In the genomic region with DNA sequence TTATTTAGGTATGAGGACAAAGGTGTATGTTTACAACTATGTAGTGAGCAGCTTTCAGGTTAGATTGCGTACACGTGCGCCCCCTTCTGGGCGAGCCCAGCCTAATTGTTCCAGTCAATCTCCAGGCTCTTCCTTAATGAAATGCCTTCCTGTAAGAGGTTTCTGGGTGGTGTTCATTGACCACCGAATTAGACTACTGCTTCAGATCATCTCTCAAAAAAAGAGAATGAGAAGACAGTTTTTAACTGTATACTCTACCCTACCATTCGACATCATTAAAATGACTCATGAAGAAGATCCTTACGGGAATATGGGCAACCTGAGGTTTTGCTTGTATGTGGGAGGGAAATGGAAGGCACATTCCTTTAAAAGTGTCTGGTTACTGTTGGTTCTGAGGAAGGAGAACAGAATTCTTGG, we compare ENCODE assay signal across 8 cellular contexts. TPM values are rescaled to one million over a fixed set of nuclear protein-coding genes. Genes with fewer than 3 reads are reported as not detected.
DNase-seq lines count a peak whose midpoint lies in the region; ATAC-seq, FAIRE-seq and TF ChIP-seq lines count a peak whose summit lies in the region.

No MANE protein-coding gene starts in this region.

- no peak overlapping the region for H3K4me2 ChIP-seq in HepG2 (ENCODE audit: low read depth, low read length)

- H2AFZ ChIP-seq in HepG2 (ENCODE audit: low read length): no peak overlapping the region

- no peak overlapping the region for H3K9ac ChIP-seq in HepG2 (ENCODE audit: insufficient read depth, low read depth, low read length)

- H3K79me2 ChIP-seq in HepG2 (ENCODE audit: insufficient read depth, low read length): no peaks in the 10 kb centered on the region

- POLR2A ChIA-PET in HepG2 (lab: Yijun Ruan, JAX): no interaction called here

- no peak for TF ChIP-seq POLR2A in HepG2 (IDR thresholded peaks at IDR 0.05; ENCODE audit: insufficient read depth in 1 of 2, low read depth in 2 of 2, low read length in 2 of 2)

- in situ Hi-C loops in G401 (cut with HindIII; ENCODE audit: low sequenced_read_pairs): no loop called here
- in situ Hi-C loops in HepG2 (cut with HindIII; ENCODE audit: extremely low pct_ligation_motif_present, low pct_unique_long_range_greater_than_20kb): loop anchor here (10.0 kb wide), 1 partner anchor 124 kb away; no protein-coding TSS in a partner anchor

- no TSS peak for BruUV-seq in HepG2 (replicated peaks; lab: Mats Ljungman, UMichigan)

- ATAC-seq in GM21390 (IDR thresholded peaks at IDR 0.05; ENCODE audit: unreplicated experiment): peak; percentile 79
- peak; percentile 63; the same call in 2 of the 3 replicates for ATAC-seq in RWPE2 (ENCODE audit: low read depth)
- peak; percentile 82 for ATAC-seq in HepG2

- no peaks in the 10 kb centered on the region for H4K20me1 ChIP-seq in HepG2 (ENCODE audit: insufficient read depth, low read length)

- H3K27me3 ChIP-seq in RWPE2 (ENCODE audit: insufficient read depth, poor library complexity, severe bottlenecking) (no peaks in the 10 kb centered on the region), HepG2 (ENCODE audit: control insufficient read depth in 1 of 2, insufficient read depth in 2 of 2, low read length in 2 of 2) (no peaks in the 10 kb centered on the region)

- H3K9me3 ChIP-seq in RWPE2 (ENCODE audit: severe bottlenecking): no peaks in the 10 kb centered on the region
- H3K9me3 ChIP-seq in HepG2 (ENCODE audit: low read length): no peaks in the 10 kb centered on the region

- H3K4me3 ChIP-seq in RWPE2 (ENCODE audit: severe bottlenecking) (no peak overlapping the region), cardiac fibroblast (replicated peaks in 1 of 2; ENCODE audit: low read depth in 2 of 2, low read length in 2 of 2) (peak overlapping the region in 1 of 2 donors; percentile 22), HepG2 (replicated peaks in 1 of 3; ENCODE audit: insufficient read depth in 1 of 3, low read depth in 2 of 3, low read length in 3 of 3) (no peak overlapping the region)

- DNase-seq in G401 (ENCODE audit: low spot score) (peak; percentile 44), HT1080 (ENCODE audit: low read depth) (peak; percentile 67), RWPE2 (ENCODE audit: low spot score) (no peak), cardiac fibroblast (ENCODE audit: low read depth in 2 of 2) (peak; percentile 79 to 81), HepG2 (ENCODE audit: low spot score) (peak; percentile 20), HPDE6-E6E7 (ENCODE audit: extremely low spot score) (no peak)
- peak; percentile 26 for DNase-seq in stimulated activated CD8-positive, alpha-beta memory T cell treated with anti-CD3 and anti-CD28 coated beads, Interleukin-4, amount 100 ng/mL, for 24 hours (ENCODE audit: low read depth)

- no peak for TF ChIP-seq EP300 in HepG2 (IDR thresholded peaks at IDR 0.05; ENCODE audit: low read depth in 2 of 2, low read length in 2 of 2)
- no peak for TF ChIP-seq EP300 in HepG2 (CRISPR knock-in tag; IDR thresholded peaks at IDR 0.05; ENCODE audit: borderline replicate concordance)

- H3K36me3 ChIP-seq in RWPE2 (ENCODE audit: low read depth): no peaks in the 10 kb centered on the region
- no peaks in the 10 kb centered on the region for H3K36me3 ChIP-seq in HepG2 (replicated peaks in 1 of 2; ENCODE audit: control insufficient read depth in 1 of 2, insufficient read depth in 2 of 2, low read length in 2 of 2)

- H3K27ac ChIP-seq in RWPE2 (ENCODE audit: poor library complexity, severe bottlenecking) (no peak overlapping the region), HepG2 (ENCODE audit: extremely low read length, insufficient read depth, low read length) (no peak overlapping the region)

- no peaks in the 10 kb centered on the region for H3K4me1 ChIP-seq in RWPE2 (ENCODE audit: insufficient read depth, poor library complexity, severe bottlenecking)
- no peaks in the 10 kb centered on the region for H3K4me1 ChIP-seq in HepG2 (ENCODE audit: insufficient read depth, low read length)

- TF ChIP-seq RAD21 in HepG2 (CRISPR knock-in tag; IDR thresholded peaks at IDR 0.05): no peak

- intact Hi-C loops in HepG2 (cut with micrococcal nuclease; ENCODE audit: unreplicated experiment): loop anchor here (1.0 kb wide), 1 partner anchor 131 kb away; no protein-coding TSS in a partner anchor

- CTCF ChIA-PET in HepG2 (lab: Yijun Ruan, JAX; ENCODE audit: low intra/inter-chr PET ratio, low total read pairs): interaction anchor here (1.4 kb wide), 1 partner anchor 131 kb away, joined by 6 read pairs; no protein-coding TSS in a partner anchor

- WGBS in HepG2 (ENCODE audit: low lambda C conversion rate): 11% methylated on average over 7 of the region's 7 CpGs

- peak; percentile 79 for TF ChIP-seq CTCF in RWPE2 (IDR thresholded peaks at IDR 0.05; ENCODE audit: poor library complexity, severe bottlenecking)
- TF ChIP-seq CTCF in cardiac fibroblast (IDR thresholded peaks at IDR 0.05; ENCODE audit: low read depth, low read length): peak; percentile 73
- peak; percentile 54 for TF ChIP-seq CTCF in HepG2 (CRISPR knock-in tag; IDR thresholded peaks at IDR 0.05)

- no peak for FAIRE-seq in HepG2 (lab: Jason Lieb, UNC)

TF ChIP-seq in HepG2, 621 proteins besides CTCF, POLR2A, EP300 and RAD21:
- TF ChIP-seq ESRRA (CRISPR knock-in tag; IDR thresholded peaks at IDR 0.05; ENCODE audit: low read depth) (no peak), STAG1 (CRISPR knock-in tag; IDR thresholded peaks at IDR 0.05) (peak; percentile 31; the same call in 1 of the 2 replicates)

RNA-seq across cellular contexts. Expression of gene LUM, which starts 2.1 kb away (rescaled TPM):
- not detected in 2 replicates for total RNA-seq in G401 (2014; rRNA removed; shearing (Covaris generic))
- total RNA-seq in HT1080 (2014; rRNA removed; shearing (Covaris generic)): 0.08 TPM in 1 of 2 replicates, not detected in the other
- polyA plus RNA-seq in HT1080 (2015; cell fraction: cytosol; rRNA removed): not detected in 2 replicates
- not detected in 2 replicates for polyA plus RNA-seq in HT1080 (2015; cell fraction: nucleus; rRNA removed)
- total RNA-seq in HepG2 (2016; rRNA removed; fragmentation: Illumina TruSeq; extraction: Trizol): not detected in 2 replicates
- not detected in 2 replicates for total RNA-seq in HepG2 (2016; cell fraction: cytosol; rRNA removed; fragmentation: Illumina TruSeq; extraction: Trizol; ENCODE audit: low read depth)
- total RNA-seq in HepG2 (2016; cell fraction: insoluble cytoplasmic fraction; rRNA removed; fragmentation: Illumina TruSeq; extraction: Trizol): not detected in 2 replicates
- total RNA-seq in HepG2 (2016; cell fraction: membrane; rRNA removed; fragmentation: Illumina TruSeq; extraction: Trizol): not detected in 2 replicates
- total RNA-seq in HepG2 (2016; cell fraction: nucleus; rRNA removed; fragmentation: Illumina TruSeq; extraction: Trizol): not detected in 2 replicates
- not detected in 2 replicates for polyA plus RNA-seq in HepG2 (2011; rRNA removed)
- polyA plus RNA-seq in HepG2 (2011; cell fraction: cytosol; rRNA removed): not detected in 2 replicates
- not detected in 2 replicates for polyA plus RNA-seq in HepG2 (2011; cell fraction: nucleus; rRNA removed)
- polyA plus RNA-seq in HepG2 (2012): not detected in 2 replicates
- not detected in 2 replicates for polyA plus RNA-seq in HepG2 (2016; cell fraction: cytosol; fragmentation: Illumina TruSeq; extraction: Trizol; ENCODE audit: low read depth)
- polyA plus RNA-seq in HepG2 (2016; cell fraction: insoluble cytoplasmic fraction; fragmentation: Illumina TruSeq; extraction: Trizol; ENCODE audit: low read depth): not detected in 2 replicates
- not detected in 2 replicates for polyA plus RNA-seq in HepG2 (2016; cell fraction: membrane; fragmentation: Illumina TruSeq; extraction: Trizol; ENCODE audit: low read depth)
- not detected in 2 replicates for polyA plus RNA-seq in HepG2 (2016; cell fraction: nucleus; fragmentation: Illumina TruSeq; extraction: Trizol; ENCODE audit: insufficient read depth, low read depth)
- not detected in 2 replicates for polyA minus RNA-seq in HepG2 (2011; rRNA and poly(A)+ RNA removed; ENCODE audit: low replicate concordance)
- not detected in 2 replicates for polyA minus RNA-seq in HepG2 (2011; cell fraction: cytosol; rRNA and poly(A)+ RNA removed)
- polyA minus RNA-seq in HepG2 (2011; cell fraction: nucleus; rRNA and poly(A)+ RNA removed): not detected in 2 replicates

RNA-seq across cellular contexts. Expression of gene KERA, which starts 51.3 kb away (rescaled TPM):
- not detected in 2 replicates for total RNA-seq in G401 (2014; rRNA removed; shearing (Covaris generic))
- not detected in 2 replicates for total RNA-seq in HT1080 (2014; rRNA removed; shearing (Covaris generic))
- polyA plus RNA-seq in HT1080 (2015; cell fraction: cytosol; rRNA removed): not detected in 2 replicates
- not detected in 2 replicates for polyA plus RNA-seq in HT1080 (2015; cell fraction: nucleus; rRNA removed)
- total RNA-seq in HepG2 (2016; rRNA removed; fragmentation: Illumina TruSeq; extraction: Trizol): not detected in 2 replicates
- not detected in 2 replicates for total RNA-seq in HepG2 (2016; cell fraction: cytosol; rRNA removed; fragmentation: Illumina TruSeq; extraction: Trizol; ENCODE audit: low read depth)
- not detected in 2 replicates for total RNA-seq in HepG2 (2016; cell fraction: insoluble cytoplasmic fraction; rRNA removed; fragmentation: Illumina TruSeq; extraction: Trizol)
- total RNA-seq in HepG2 (2016; cell fraction: membrane; rRNA removed; fragmentation: Illumina TruSeq; extraction: Trizol): not detected in 2 replicates
- not detected in 2 replicates for total RNA-seq in HepG2 (2016; cell fraction: nucleus; rRNA removed; fragmentation: Illumina TruSeq; extraction: Trizol)
- not detected in 2 replicates for polyA plus RNA-seq in HepG2 (2011; rRNA removed)
- polyA plus RNA-seq in HepG2 (2011; cell fraction: cytosol; rRNA removed): not detected in 2 replicates
- polyA plus RNA-seq in HepG2 (2011; cell fraction: nucleus; rRNA removed): not detected in 2 replicates
- polyA plus RNA-seq in HepG2 (2012): not detected in 2 replicates
- not detected in 2 replicates for polyA plus RNA-seq in HepG2 (2016; cell fraction: cytosol; fragmentation: Illumina TruSeq; extraction: Trizol; ENCODE audit: low read depth)
- polyA plus RNA-seq in HepG2 (2016; cell fraction: insoluble cytoplasmic fraction; fragmentation: Illumina TruSeq; extraction: Trizol; ENCODE audit: low read depth): not detected in 2 replicates
- polyA plus RNA-seq in HepG2 (2016; cell fraction: membrane; fragmentation: Illumina TruSeq; extraction: Trizol; ENCODE audit: low read depth): not detected in 2 replicates
- polyA plus RNA-seq in HepG2 (2016; cell fraction: nucleus; fragmentation: Illumina TruSeq; extraction: Trizol; ENCODE audit: insufficient read depth, low read depth): not detected in 2 replicates
- not detected in 2 replicates for polyA minus RNA-seq in HepG2 (2011; rRNA and poly(A)+ RNA removed; ENCODE audit: low replicate concordance)
- not detected in 2 replicates for polyA minus RNA-seq in HepG2 (2011; cell fraction: cytosol; rRNA and poly(A)+ RNA removed)
- polyA minus RNA-seq in HepG2 (2011; cell fraction: nucleus; rRNA and poly(A)+ RNA removed): not detected in 2 replicates

Comparison
In these comparisons a context has a peak if more than half of its experiments do, and no peak if none do; other contexts are left out.
1. DNase-seq: peak in G401 (single experiment), HT1080 (single experiment), cardiac fibroblast (2 of 2), HepG2 (single experiment) and stimulated activated CD8-positive, alpha-beta memory T cell treated with anti-CD3 and anti-CD28 coated beads, Interleukin-4, amount 100 ng/mL, for 24 hours (single experiment); none in RWPE2 (single experiment) and HPDE6-E6E7 (single experiment).
2. Peak in every context shown above with its lines, with median percentiles within 50 percentile points of each other: ATAC-seq and CTCF ChIP-seq.